In the genomic region with DNA sequence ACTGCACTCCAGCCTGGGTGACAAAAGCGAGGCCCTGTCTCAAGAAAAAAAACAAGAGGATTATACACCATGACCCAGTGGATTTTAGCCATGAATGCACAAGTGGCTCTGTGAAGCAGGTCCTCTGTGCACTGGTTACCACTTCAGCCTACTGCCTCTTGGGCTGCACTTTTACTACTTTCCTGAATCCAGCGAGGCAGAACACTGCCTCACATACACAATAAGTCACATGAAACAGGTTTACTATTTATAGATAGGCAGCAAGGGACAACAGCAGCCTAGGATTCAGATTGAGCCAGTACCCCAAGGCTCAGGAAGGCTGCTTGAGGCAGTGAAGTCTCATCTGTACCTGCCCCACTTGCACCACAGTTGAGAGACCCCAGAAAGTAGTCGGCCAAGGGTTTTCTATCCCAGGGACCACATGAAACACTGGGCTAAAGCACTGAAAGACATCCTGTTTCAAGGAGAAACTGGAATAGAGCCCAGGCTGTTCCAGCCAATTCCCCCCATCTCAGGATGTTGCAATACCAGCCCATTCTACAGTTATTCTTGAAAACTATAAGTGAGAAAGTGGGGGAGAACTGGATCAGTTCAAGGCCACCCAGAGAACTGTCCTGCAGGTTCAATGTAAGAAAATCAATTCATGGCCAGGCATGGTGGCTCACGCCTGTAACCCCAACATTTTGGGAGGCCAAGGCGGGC, we compare ENCODE assay signal across 18 cellular contexts. TPM values are rescaled to one million over a fixed set of nuclear protein-coding genes. Genes with fewer than 3 reads are reported as not detected.
DNase-seq lines count a peak whose midpoint lies in the region; ATAC-seq and TF ChIP-seq lines count a peak whose summit lies in the region.
"Had no signal": no experiment of that assay in that cellular context is flagged by ENCODE, and none has a peak within 500 bp of the region (broad histone marks: within the 10 kb centered on the region; RNA-seq: fewer than 3 reads in every experiment).

No MANE protein-coding gene starts in this region.

- no peaks in the 10 kb centered on the region for H3K36me3 Mint-ChIP-seq in CD8-positive, alpha-beta T cell
- H3K36me3 Mint-ChIP-seq: T-cell had no signal

- TF ChIP-seq EP300 in Ishikawa (IDR thresholded peaks at IDR 0.05; ENCODE audit: borderline replicate concordance) = no peak

- peak overlapping the region in 10 of 12 donors; percentile 25 to 86 (median 71) for H3K27ac ChIP-seq in heart left ventricle
- H3K27ac ChIP-seq in CD8-positive, alpha-beta T cell (ENCODE audit: low read depth, low read length) = no peak overlapping the region
- H3K27ac ChIP-seq: body of pancreas had no signal

- POLR2A ChIA-PET in CD8-positive, alpha-beta T cell (lab: Charles Lee) = no interaction called here

- DNase-seq in heart left ventricle (no peak), renal cortical epithelial cell (ENCODE audit: low read depth) (peak; percentile 88)
- DNase-seq in activated T-cell treated with anti-CD3 and anti-CD28 coated beads, Interleukin-2, amount 50 U/mL, for 48 hours = no peak
- DNase-seq in CD8-positive, alpha-beta T cell = no peak
- DNase-seq: activated CD4-positive, alpha-beta T cell treated with anti-CD3 and anti-CD28 coated beads, Interleukin-2, amount 50 U/mL, for 1 hour; activated gamma-delta T cell; body of pancreas; effector memory CD4-positive, alpha-beta T cell; glutamatergic neuron; HCEC 1CT; NCI-H2171 treated with DMSO at 0.1 percent for 48 hours; nephron progenitor cell; small intestine; T-cell had no signal

- 57 to 66% (median 64%) methylated on average over 4 to 5 of the region's 5 CpGs for WGBS in heart left ventricle, 4 donors

- H3K4me3 Mint-ChIP-seq in CD8-positive, alpha-beta T cell = no peak overlapping the region
- H3K4me3 Mint-ChIP-seq: nephron progenitor cell, T-cell had no signal

- H3K4me1 Mint-ChIP-seq in CD8-positive, alpha-beta T cell (ENCODE audit: low read depth) = no peaks in the 10 kb centered on the region
- H3K4me1 Mint-ChIP-seq: nephron progenitor cell, T-cell had no signal

- no peak overlapping the region for H3K4me3 ChIP-seq in heart left ventricle
- H3K4me3 ChIP-seq in CD8-positive, alpha-beta T cell (ENCODE audit: low read depth, low read length) = no peak overlapping the region
- H3K4me3 ChIP-seq: body of pancreas had no signal

- H3K9me3 ChIP-seq in heart left ventricle = no peaks in the 10 kb centered on the region
- no peaks in the 10 kb centered on the region for H3K9me3 ChIP-seq in CD8-positive, alpha-beta T cell (ENCODE audit: low read length)
- H3K9me3 ChIP-seq: body of pancreas had no signal

- TF ChIP-seq CTCF in heart left ventricle (IDR thresholded peaks at IDR 0.05) = peak in 3 of 12 donors; percentile 8 to 17 (median 15)
- no peak for TF ChIP-seq CTCF in CD8-positive, alpha-beta T cell (IDR thresholded peaks at IDR 0.05)

- TF ChIP-seq RAD21 in Ishikawa (IDR thresholded peaks at IDR 0.05; ENCODE audit: low read depth) = no peak

- H3K9me3 Mint-ChIP-seq in CD8-positive, alpha-beta T cell = no peaks in the 10 kb centered on the region
- H3K9me3 Mint-ChIP-seq: nephron progenitor cell, T-cell had no signal

- no peaks in the 10 kb centered on the region for H3K27me3 Mint-ChIP-seq in CD8-positive, alpha-beta T cell (ENCODE audit: low read depth)
- H3K27me3 Mint-ChIP-seq: T-cell had no signal

- no peaks in the 10 kb centered on the region for H3K36me3 ChIP-seq in heart left ventricle
- no peaks in the 10 kb centered on the region for H3K36me3 ChIP-seq in CD8-positive, alpha-beta T cell (ENCODE audit: insufficient read depth, low read length)

- TF ChIP-seq POLR2A in heart left ventricle (IDR thresholded peaks at IDR 0.05) (peak in 1 of 2 donors; percentile 13), GM18505 (IDR thresholded peaks at IDR 0.05; ENCODE audit: borderline replicate concordance, extremely low read depth, insufficient read depth, insufficient read length) (no peak)

- H3K27ac Mint-ChIP-seq in CD8-positive, alpha-beta T cell = no peak overlapping the region
- H3K27ac Mint-ChIP-seq: nephron progenitor cell, T-cell had no signal

- H3K27me3 ChIP-seq in heart left ventricle = no peaks in the 10 kb centered on the region
- H3K27me3 ChIP-seq in CD8-positive, alpha-beta T cell (ENCODE audit: insufficient read depth, low read length) = no peaks in the 10 kb centered on the region
- H3K27me3 ChIP-seq: body of pancreas had no signal

- CTCF ChIA-PET in CD8-positive, alpha-beta T cell (lab: Charles Lee) = interaction anchor here (0.7 kb wide), 1 partner anchor 23 kb away, joined by 4 read pairs; no protein-coding TSS in a partner anchor

- ATAC-seq in SK-N-SH treated with all-trans-retinoic acid at 6 μM for 48 hours (peak; percentile 77), heart left ventricle (peak; percentile 88 to 96 (median 94)), GM18505 (IDR thresholded peaks at IDR 0.05; ENCODE audit: unreplicated experiment) (no peak)
- ATAC-seq in CD8-positive, alpha-beta T cell = no peak
- ATAC-seq: body of pancreas, left colon, T-cell had no signal

- H3K4me1 ChIP-seq in heart left ventricle = peaks cover 0 to 16% (median 3%) of the 10 kb centered on the region in 12 donors
- no peaks in the 10 kb centered on the region for H3K4me1 ChIP-seq in CD8-positive, alpha-beta T cell (ENCODE audit: insufficient read depth, low read length)
- H3K4me1 ChIP-seq: body of pancreas had no signal

- intact Hi-C loops in heart left ventricle (cut with DNase I) = loop anchor here in 2 of 10 donors (5.0 to 10.0 kb wide), 2 partner anchors 256 to 519 kb away; partner anchors contain the start of gene TBRG4 (in 1 of the 2)
- intact Hi-C loops in CD8-positive, alpha-beta T cell (cut with DNase I, micrococcal nuclease) = no loop called here

TF ChIP-seq in Ishikawa, 13 proteins besides CTCF, POLR2A, EP300 and RAD21:
- TF ChIP-seq NFIC (IDR thresholded peaks at IDR 0.05) (0 out of 2 replicates have a peak, but pooled peaks have one; percentile 17), CEBPB (IDR thresholded peaks at IDR 0.05) (peak; percentile 89), EGR1 (IDR thresholded peaks at IDR 0.05) (no peak)

TF ChIP-seq in SK-N-SH treated with all-trans-retinoic acid at 6 μM for 48 hours, 23 proteins besides CTCF, POLR2A, EP300 and RAD21:
- no peak for TF ChIP-seq ZNF70 (CRISPR knock-in tag; IDR thresholded peaks at IDR 0.05)
- TF ChIP-seq TOX (CRISPR knock-in tag; IDR thresholded peaks at IDR 0.05; ENCODE audit: borderline replicate concordance) = no peak
- TF ChIP-seq OSR1 (CRISPR knock-in tag; IDR thresholded peaks at IDR 0.05) = no peak
- TF ChIP-seq TCF4 (CRISPR knock-in tag; IDR thresholded peaks at IDR 0.05; ENCODE audit: borderline replicate concordance) = no peak

RNA-seq across cellular contexts. Expression of gene OGDH, which starts 10.3 kb away (rescaled TPM):
- total RNA-seq in heart left ventricle (100 to 1,000 TPM; 394 to 789 (median 635) TPM), renal cortical epithelial cell (105 and 157 TPM in 2 replicates)
- 100 to 1,000 TPM; 247 to 519 TPM for polyA plus RNA-seq in heart left ventricle
- total RNA-seq in CD8-positive, alpha-beta T cell = 10 to 100 TPM; 36.8 to 39.6 TPM

RNA-seq across cellular contexts. Expression of gene TMED4, which starts 14.1 kb away (rescaled TPM):
- total RNA-seq in heart left ventricle (100 to 1,000 TPM in 2 of 9 donors, 10 to 100 TPM in 7; 55.4 to 129 (median 68.9) TPM), renal cortical epithelial cell (259 and 304 TPM in 2 replicates)
- polyA plus RNA-seq in heart left ventricle = 10 to 100 TPM; 48.5 to 49.5 TPM
- 100 to 1,000 TPM; 115 to 120 TPM for total RNA-seq in CD8-positive, alpha-beta T cell

RNA-seq across cellular contexts. Expression of gene DDX56, which starts 22.4 kb away (rescaled TPM):
- total RNA-seq in heart left ventricle (10 to 100 TPM; 19.4 to 43.4 (median 28.4) TPM), renal cortical epithelial cell (51.1 and 71.2 TPM in 2 replicates)
- polyA plus RNA-seq in heart left ventricle = 10 to 100 TPM; 34.1 to 39.3 TPM
- total RNA-seq in CD8-positive, alpha-beta T cell = 100 to 1,000 TPM; 140 to 141 TPM

RNA-seq across cellular contexts. Expression of gene NPC1L1, which starts 55.0 kb away (rescaled TPM):
- under 1 TPM in 5 of 9 donors, not detected in 4; 0.07 to 0.25 (median 0.14) TPM for total RNA-seq in heart left ventricle
- polyA plus RNA-seq in heart left ventricle = under 1 TPM; 0.03 to 0.11 TPM
- total RNA-seq in renal cortical epithelial cell = 0.20 and 0.35 TPM in 2 replicates
- under 1 TPM in 1 of 2 experiments, not detected in 1; 0.06 TPM for total RNA-seq in CD8-positive, alpha-beta T cell

Comparison
In these comparisons a context has a peak if more than half of its experiments do, and no peak if none do; other contexts are left out.
1. ATAC-seq: peak in SK-N-SH treated with all-trans-retinoic acid at 6 μM for 48 hours (single experiment) and heart left ventricle (4 of 4); none in GM18505 (single experiment) and CD8-positive, alpha-beta T cell (single experiment).